Comparison of ENCODE assay signal across 11 cellular contexts in genomic region chr17:44121206-44121605, GRCh38. TPM values are rescaled to one million over a fixed set of nuclear protein-coding genes. Genes with fewer than 3 reads are reported as not detected.
A peak's percentile ranks its signal among the peaks of the same experiment; 100 is the strongest.
DNase-seq lines count a peak whose midpoint lies in the region; ATAC-seq and TF ChIP-seq lines count a peak whose summit lies in the region.
"Had no signal": no experiment of that assay in that cellular context is flagged by ENCODE, and none has a peak within 500 bp of the region (broad histone marks: within the 10 kb centered on the region; RNA-seq: fewer than 3 reads in every experiment).

No MANE protein-coding gene starts in this region.

- no peak overlapping the region for H3K56ac ChIP-seq in IMR-90 (ENCODE audit: extremely low read depth, insufficient read depth, low read length)

- no peak overlapping the region for H4K91ac ChIP-seq in IMR-90 (ENCODE audit: insufficient read depth, low read depth, low read length)
- H4K91ac ChIP-seq in neuronal stem cell (ENCODE audit: low read depth, low read length, poor library complexity), result no peak overlapping the region

- no peaks in the 10 kb centered on the region for H3K9me3 Mint-ChIP-seq in CD4-positive, alpha-beta T cell
- no peaks in the 10 kb centered on the region for H3K9me3 Mint-ChIP-seq in chondrocyte (ENCODE audit: low read depth)

- DNase-seq in CD4-positive, alpha-beta T cell, result no peak
- DNase-seq in IMR-90, result no peak
- DNase-seq in dorsolateral prefrontal cortex, result peak in 1 of 10 donors; percentile 28
- no peak for DNase-seq in neuronal stem cell (ENCODE audit: low spot score)
- no peak for DNase-seq in chondrocyte (ENCODE audit: low spot score)
- DNase-seq in activated naive CD4-positive, alpha-beta T cell treated with anti-CD3 and anti-CD28 coated beads, Interleukin-2, amount 50 U/mL, for 16 hours, result no peak
- DNase-seq: NCI-H526, SW 1271 had no signal

- H2AFZ ChIP-seq in IMR-90 (replicated peaks; ENCODE audit: low read length, poor library complexity), result no peak overlapping the region
- no peak overlapping the region for H2AFZ ChIP-seq in neuronal stem cell (ENCODE audit: low read length)

- H2BK120ac ChIP-seq in IMR-90 (ENCODE audit: low read depth, low read length) (no peak overlapping the region), neuronal stem cell (ENCODE audit: low read depth, low read length) (no peak overlapping the region)

- H2BK20ac ChIP-seq in IMR-90 (ENCODE audit: low read depth, low read length), result no peak overlapping the region

- H3K36me3 Mint-ChIP-seq in CD4-positive, alpha-beta T cell (ENCODE audit: low read depth), result peaks cover 22% of the 10 kb centered on the region
- peaks cover 3% of the 10 kb centered on the region for H3K36me3 Mint-ChIP-seq in chondrocyte (ENCODE audit: low read depth)

- peaks cover 14% of the 10 kb centered on the region for H3K9me1 ChIP-seq in IMR-90 (ENCODE audit: insufficient read depth, low read length)

- in situ Hi-C loops in IMR-90 (cut with MboI; ENCODE audit: low sequenced_read_pairs), result no loop called here

- peaks cover 41% of the 10 kb centered on the region for H4K20me1 ChIP-seq in IMR-90 (ENCODE audit: insufficient read depth, low read length)

- BruUV-seq in IMR-90 (replicated peaks; lab: Mats Ljungman, UMichigan), result no TSS peak

- H3K27ac ChIP-seq in CD4-positive, alpha-beta T cell (ENCODE audit: low read depth, low read length), result no peak overlapping the region
- H3K27ac ChIP-seq in IMR-90 (ENCODE audit: insufficient read depth, low read length) (no peak overlapping the region), dorsolateral prefrontal cortex (peak overlapping the region in 47 of 59 donors; percentile 21 to 99 (median 69)), neuronal stem cell (replicated peaks; ENCODE audit: low read length) (no peak overlapping the region)

- H3K9me3 ChIP-seq in CD4-positive, alpha-beta T cell (ENCODE audit: control insufficient read depth, low read length), result no peaks in the 10 kb centered on the region
- H3K9me3 ChIP-seq in IMR-90 (ENCODE audit: control insufficient read depth, insufficient read depth, low read length) (no peaks in the 10 kb centered on the region), neuronal stem cell (replicated peaks in 1 of 2; ENCODE audit: control insufficient read depth in 2 of 2, insufficient read depth in 1 of 2, low read depth in 1 of 2, low read length in 2 of 2) (no peaks in the 10 kb centered on the region)

- H3K4me3 ChIP-seq in IMR-90 (ENCODE audit: insufficient read depth, low read depth, low read length) (no peak overlapping the region), dorsolateral prefrontal cortex (peak overlapping the region in 54 of 59 donors; percentile 19 to 100 (median 98)), neuronal stem cell (ENCODE audit: low read length in 2 of 2) (no peak overlapping the region)

- no peak overlapping the region for H3K9ac ChIP-seq in IMR-90 (ENCODE audit: low read depth, low read length)
- H3K9ac ChIP-seq in neuronal stem cell (ENCODE audit: low read depth, low read length, poor library complexity), result no peak overlapping the region

- H4K5ac ChIP-seq in IMR-90 (ENCODE audit: low read depth, low read length), result no peak overlapping the region

- TF ChIP-seq RAD21 in IMR-90 (IDR thresholded peaks at IDR 0.05; ENCODE audit: low read length), result no peak

- no peak for TF ChIP-seq CTCF in CD4-positive, alpha-beta T cell (IDR thresholded peaks at IDR 0.05)
- TF ChIP-seq CTCF in IMR-90 (conservative IDR thresholded peaks at IDR 0.05; ENCODE audit: low read depth, low read length) (no peak), dorsolateral prefrontal cortex (IDR thresholded peaks at IDR 0.05 in 54 of 56, conservative IDR thresholded peaks at IDR 0.05 in 2 of 56; ENCODE audit: low read depth in 1 of 56, partially characterized antibody in 56 of 56) (no peak), chondrocyte (IDR thresholded peaks at IDR 0.05) (no peak)

- H4K8ac ChIP-seq in IMR-90 (ENCODE audit: low read depth in 2 of 2, low read length in 2 of 2) (no peak overlapping the region), neuronal stem cell (ENCODE audit: low read depth, low read length) (no peak overlapping the region)

- H3K4me1 Mint-ChIP-seq in CD4-positive, alpha-beta T cell (ENCODE audit: low read depth), result peaks cover 59% of the 10 kb centered on the region
- H3K4me1 Mint-ChIP-seq in chondrocyte (ENCODE audit: low read depth), result peaks cover 23% of the 10 kb centered on the region

- H3K79me1 ChIP-seq in IMR-90 (ENCODE audit: low read depth in 1 of 2, low read length in 2 of 2) (peaks cover 11 to 71% of the 10 kb centered on the region in 2 experiments), neuronal stem cell (ENCODE audit: low read depth, low read length) (peaks cover 5% of the 10 kb centered on the region)

- peak overlapping the region; percentile 99 for H3K27ac Mint-ChIP-seq in CD4-positive, alpha-beta T cell
- no peak overlapping the region for H3K27ac Mint-ChIP-seq in chondrocyte (ENCODE audit: unreplicated experiment)

- 0 out of 2 replicates have a peak, but pooled peaks cover 2% of the 10 kb centered on the region for H3K36me3 ChIP-seq in IMR-90 (ENCODE audit: control insufficient read depth, insufficient read depth, low read length)
- H3K36me3 ChIP-seq in neuronal stem cell (replicated peaks in 1 of 2; ENCODE audit: control insufficient read depth in 2 of 2, insufficient read depth in 2 of 2, low read length in 2 of 2), result peaks cover 0 to 7% of the 10 kb centered on the region in 2 donors

- no peak overlapping the region for H2AK5ac ChIP-seq in IMR-90 (ENCODE audit: low read depth, low read length)
- no peak overlapping the region for H2AK5ac ChIP-seq in neuronal stem cell (ENCODE audit: low read depth, low read length)

- no peak overlapping the region for H2BK12ac ChIP-seq in neuronal stem cell (ENCODE audit: low read length)

- H2AK9ac ChIP-seq in IMR-90 (replicated peaks; ENCODE audit: low read depth, low read length, poor library complexity), result no peak overlapping the region

- peaks cover 5% of the 10 kb centered on the region; the same call in 1 of the 2 replicates for H3K4me1 ChIP-seq in IMR-90 (ENCODE audit: control insufficient read depth, insufficient read depth, low read length)
- peaks cover 16 to 31% of the 10 kb centered on the region in 2 donors for H3K4me1 ChIP-seq in neuronal stem cell (ENCODE audit: control insufficient read depth in 2 of 2, insufficient read depth in 1 of 2, low read depth in 1 of 2, low read length in 2 of 2)

- ATAC-seq in CD4-positive, alpha-beta T cell (ENCODE audit: poor library complexity), result no peak
- ATAC-seq in IMR-90 (ENCODE audit: low read depth), result no peak
- ATAC-seq in GM19397 (IDR thresholded peaks at IDR 0.05; ENCODE audit: unreplicated experiment), result no peak
- ATAC-seq in HG02759 (IDR thresholded peaks at IDR 0.05; ENCODE audit: unreplicated experiment), result no peak

- H3K4ac ChIP-seq in IMR-90 (ENCODE audit: low read depth, low read length) (no peak overlapping the region), neuronal stem cell (ENCODE audit: low read length) (no peak overlapping the region)

- peak overlapping the region; percentile 99 for H3K4me3 Mint-ChIP-seq in CD4-positive, alpha-beta T cell
- H3K4me3 Mint-ChIP-seq in chondrocyte (ENCODE audit: unreplicated experiment), result no peak overlapping the region

- POLR2A ChIA-PET in CD4-positive, alpha-beta T cell (lab: Charles Lee), result no interaction called here
- POLR2A ChIA-PET in IMR-90 (lab: Charles Lee; ENCODE audit: unreplicated experiment), result no interaction called here

- dilution Hi-C loops in IMR-90 (cut with HindIII; ENCODE audit: low sequenced_read_pairs, unreplicated experiment), result no loop called here

- no peaks in the 10 kb centered on the region for H3K27me3 ChIP-seq in CD4-positive, alpha-beta T cell (ENCODE audit: control insufficient read depth, insufficient read depth, low read length)
- no peaks in the 10 kb centered on the region for H3K27me3 ChIP-seq in IMR-90 (ENCODE audit: control insufficient read depth, insufficient read depth, low read length)
- no peaks in the 10 kb centered on the region for H3K27me3 ChIP-seq in dorsolateral prefrontal cortex
- no peaks in the 10 kb centered on the region for H3K27me3 ChIP-seq in neuronal stem cell (ENCODE audit: control insufficient read depth in 3 of 3, insufficient read depth in 3 of 3, low read depth in 1 of 3, low read length in 3 of 3)

- H3K4me2 ChIP-seq in IMR-90 (ENCODE audit: low read depth, low read length) (peak overlapping the region; percentile 15; the same call in 1 of the 2 replicates), neuronal stem cell (ENCODE audit: insufficient read depth, low read length, poor library complexity, severe bottlenecking) (peak overlapping the region; percentile 94)

- H3K23ac ChIP-seq in IMR-90 (ENCODE audit: low read depth, low read length), result no peak overlapping the region
- no peak overlapping the region for H3K23ac ChIP-seq in neuronal stem cell (ENCODE audit: low read depth, low read length, poor library complexity)

- no peak overlapping the region for H3K14ac ChIP-seq in IMR-90 (replicated peaks; ENCODE audit: low read depth, low read length)
- no peak overlapping the region for H3K14ac ChIP-seq in neuronal stem cell (ENCODE audit: low read length)

- H3K27me3 Mint-ChIP-seq in CD4-positive, alpha-beta T cell, result no peaks in the 10 kb centered on the region
- no peaks in the 10 kb centered on the region for H3K27me3 Mint-ChIP-seq in chondrocyte (ENCODE audit: low read depth)

- no peak for TF ChIP-seq POLR2A in IMR-90 (IDR thresholded peaks at IDR 0.05; ENCODE audit: low read depth, low read length)

- intact Hi-C loops in CD4-positive, alpha-beta T cell (cut with DNase I, micrococcal nuclease), result loop anchor here (5.0 to 10.0 kb wide), 4 partner anchors 54 to 1446 kb away; partner anchors contain the start of genes TMUB2 (in 2 of the 2), LSM12 (in 1 of the 2), PLEKHH3 (in 1 of the 2) and SLC25A39 (in 1 of the 2)
- intact Hi-C loops in IMR-90 (cut with micrococcal nuclease) (no loop called here), dorsolateral prefrontal cortex (cut with DNase I) (loop anchor here in 1 of 2 donors (5.0 kb wide), 1 partner anchor 66 kb away; the partner anchor contains the start of gene TMUB2)

- no CpG with 5 or more reads among the region's 5 CpGs for WGBS in IMR-90 (ENCODE audit: extremely low coverage in 2 of 2, insufficient read length in 1 of 2), 2 experiments
- WGBS in neuronal stem cell (ENCODE audit: extremely low coverage in 2 of 2, insufficient read length in 2 of 2, insufficient replicate concordance in 1 of 2), 2 donors, result no CpG with 5 or more reads among the region's 5 CpGs

- H2BK15ac ChIP-seq in IMR-90 (ENCODE audit: low read depth, low read length) (no peak overlapping the region), neuronal stem cell (ENCODE audit: low read length) (no peak overlapping the region)

- no peak overlapping the region for H3K18ac ChIP-seq in IMR-90 (ENCODE audit: low read depth, low read length)
- no peak overlapping the region for H3K18ac ChIP-seq in neuronal stem cell (ENCODE audit: low read length)

- no peak overlapping the region for H2BK5ac ChIP-seq in IMR-90 (ENCODE audit: low read depth, low read length, poor library complexity, severe bottlenecking)
- no peak overlapping the region for H2BK5ac ChIP-seq in neuronal stem cell (ENCODE audit: low read length)

- CTCF ChIA-PET in CD4-positive, alpha-beta T cell (lab: Charles Lee), result interaction anchor here (1.5 kb wide), 1 partner anchor 13 kb away, joined by 3 read pairs; no protein-coding TSS in a partner anchor
- CTCF ChIA-PET in IMR-90 (lab: Yijun Ruan, JAX), result interaction anchor here (0.6 to 0.8 kb wide), 3 partner anchors 12 to 229 kb away, joined by 3 to 5 read pairs (median 4); no protein-coding TSS in a partner anchor

RNA-seq across cellular contexts. Expression of gene HDAC5, which starts 2.2 kb away (rescaled TPM):
- 10 to 100 TPM; 92.0 to 92.5 TPM for total RNA-seq in CD4-positive, alpha-beta T cell
- total RNA-seq in IMR-90 (2012; rRNA removed) (61.3 and 71.4 TPM in 2 replicates), dorsolateral prefrontal cortex (100 to 1,000 TPM in 88 of 120 experiments, 10 to 100 TPM in 32; 70.3 to 155 (median 110) TPM), chondrocyte (46.3 to 51.2 TPM (median 47.0 TPM) in 3 replicates)
- 47.0 and 50.0 TPM in 2 replicates for polyA plus RNA-seq in IMR-90 (2012; rRNA removed)
- 21.2 and 58.0 TPM in 2 replicates for polyA plus RNA-seq in IMR-90 (2012; cell fraction: cytosol; rRNA removed)
- 87.7 and 169 TPM in 2 replicates for polyA plus RNA-seq in IMR-90 (2012; cell fraction: nucleus; rRNA removed; ENCODE audit: low replicate concordance)
- polyA plus RNA-seq in neuronal stem cell (2013, experiment 1 of 2), result 43.3 TPM
- 44.0 TPM for polyA plus RNA-seq in neuronal stem cell (2013, experiment 2 of 2)

RNA-seq across cellular contexts. Expression of gene HROB, which starts 20.5 kb away (rescaled TPM):
- 1 to 10 TPM; 1.6 TPM for total RNA-seq in CD4-positive, alpha-beta T cell
- total RNA-seq in IMR-90 (2012; rRNA removed) (2.8 and 3.2 TPM in 2 replicates), dorsolateral prefrontal cortex (1 to 10 TPM in 35 of 120 experiments, under 1 TPM in 74, not detected in 11; 0.19 to 2.8 (median 0.78) TPM), chondrocyte (1.3 to 2.8 TPM (median 2.0 TPM) in 3 replicates)
- polyA plus RNA-seq in IMR-90 (2012; rRNA removed), result 4.0 and 4.4 TPM in 2 replicates
- 1.8 TPM in 2 replicates for polyA plus RNA-seq in IMR-90 (2012; cell fraction: cytosol; rRNA removed)
- 6.9 and 8.0 TPM in 2 replicates for polyA plus RNA-seq in IMR-90 (2012; cell fraction: nucleus; rRNA removed; ENCODE audit: low replicate concordance)
- polyA plus RNA-seq in neuronal stem cell (2013, experiment 1 of 2), result 7.6 TPM
- polyA plus RNA-seq in neuronal stem cell (2013, experiment 2 of 2), result 7.8 TPM

RNA-seq across cellular contexts. Expression of gene ASB16, which starts 49.3 kb away (rescaled TPM):
- total RNA-seq in CD4-positive, alpha-beta T cell, result under 1 TPM in 1 of 2 experiments, not detected in 1; 0.11 TPM
- total RNA-seq in IMR-90 (2012; rRNA removed), result not detected in 2 replicates
- polyA plus RNA-seq in IMR-90 (2012; rRNA removed), result 0.05 and 0.06 TPM in 2 replicates
- 0.04 and 0.13 TPM in 2 replicates for polyA plus RNA-seq in IMR-90 (2012; cell fraction: cytosol; rRNA removed)
- polyA plus RNA-seq in IMR-90 (2012; cell fraction: nucleus; rRNA removed; ENCODE audit: low replicate concordance), result 0.15 and 0.34 TPM in 2 replicates
- total RNA-seq in dorsolateral prefrontal cortex, result 1 to 10 TPM in 26 of 120 experiments, under 1 TPM in 78, not detected in 16; 0.23 to 3.2 (median 0.64) TPM
- polyA plus RNA-seq in neuronal stem cell (2013, experiment 1 of 2), result 0.13 TPM
- 0.07 TPM for polyA plus RNA-seq in neuronal stem cell (2013, experiment 2 of 2)
- total RNA-seq in chondrocyte, result not detected in 3 replicates
- total RNA-seq: epithelial cell of proximal tubule had no signal

RNA-seq across cellular contexts. Expression of gene G6PC3, which starts 50.7 kb away (rescaled TPM):
- total RNA-seq in CD4-positive, alpha-beta T cell, result 1 to 10 TPM; 5.6 to 5.8 TPM
- 19.4 and 20.4 TPM in 2 replicates for total RNA-seq in IMR-90 (2012; rRNA removed)
- 107 and 127 TPM in 2 replicates for polyA plus RNA-seq in IMR-90 (2012; rRNA removed)
- 87.5 and 210 TPM in 2 replicates for polyA plus RNA-seq in IMR-90 (2012; cell fraction: cytosol; rRNA removed)
- 49.2 and 86.8 TPM in 2 replicates for polyA plus RNA-seq in IMR-90 (2012; cell fraction: nucleus; rRNA removed; ENCODE audit: low replicate concordance)
- total RNA-seq in dorsolateral prefrontal cortex, result 10 to 100 TPM; 29.8 to 60.2 (median 41.8) TPM
- polyA plus RNA-seq in neuronal stem cell (2013, experiment 1 of 2), result 126 TPM
- 131 TPM for polyA plus RNA-seq in neuronal stem cell (2013, experiment 2 of 2)
- 52.3 to 70.5 TPM (median 59.2 TPM) in 3 replicates for total RNA-seq in chondrocyte

RNA-seq across cellular contexts. Expression of gene LSM12, which starts 54.7 kb away (rescaled TPM):
- total RNA-seq in CD4-positive, alpha-beta T cell, result 10 to 100 TPM; 34.6 to 36.1 TPM
- 41.0 and 50.3 TPM in 2 replicates for total RNA-seq in IMR-90 (2012; rRNA removed)
- polyA plus RNA-seq in IMR-90 (2012; rRNA removed), result 37.6 and 38.0 TPM in 2 replicates
- 20.3 and 21.4 TPM in 2 replicates for polyA plus RNA-seq in IMR-90 (2012; cell fraction: cytosol; rRNA removed)
- polyA plus RNA-seq in IMR-90 (2012; cell fraction: nucleus; rRNA removed; ENCODE audit: low replicate concordance), result 8.8 and 29.9 TPM in 2 replicates
- total RNA-seq in dorsolateral prefrontal cortex, result 10 to 100 TPM; 27.5 to 55.0 (median 39.7) TPM
- 88.7 TPM for polyA plus RNA-seq in neuronal stem cell (2013, experiment 1 of 2)
- 90.7 TPM for polyA plus RNA-seq in neuronal stem cell (2013, experiment 2 of 2)
- 48.3 to 51.0 TPM (median 49.7 TPM) in 3 replicates for total RNA-seq in chondrocyte

Comparison
In these comparisons a context has a peak if more than half of its experiments do, and no peak if none do; other contexts are left out.
1. H3K27ac ChIP-seq: peak in dorsolateral prefrontal cortex (47 of 59); none in CD4-positive, alpha-beta T cell (single experiment), IMR-90 (single experiment) and neuronal stem cell (single experiment).
2. H3K4me3 ChIP-seq: peak in dorsolateral prefrontal cortex (54 of 59); none in IMR-90 (single experiment) and neuronal stem cell (0 of 2).